Comparison of ENCODE assay signal across 16 cellular contexts in genomic region chr12:39616251-39616650, GRCh38. TPM values are rescaled to one million over a fixed set of nuclear protein-coding genes. Genes with fewer than 3 reads are reported as not detected.
DNase-seq lines count a peak whose midpoint lies in the region; ATAC-seq and TF ChIP-seq lines count a peak whose summit lies in the region.
"Had no signal": no experiment of that assay in that cellular context is flagged by ENCODE, and none has a peak within 500 bp of the region (broad histone marks: within the 10 kb centered on the region; RNA-seq: fewer than 3 reads in every experiment).

No MANE protein-coding gene starts in this region.

- 71 to 96% (median 87%) methylated on average over 1 of the region's 1 CpG for WGBS in heart left ventricle, 4 donors

- H3K36me3 ChIP-seq in heart left ventricle: no peaks in the 10 kb centered on the region
- no peaks in the 10 kb centered on the region for H3K36me3 ChIP-seq in upper lobe of right lung
- H3K36me3 ChIP-seq: SJSA1 had no signal

- no peaks in the 10 kb centered on the region for H3K9me3 ChIP-seq in heart left ventricle
- H3K9me3 ChIP-seq in upper lobe of right lung: no peaks in the 10 kb centered on the region
- H3K9me3 ChIP-seq: SJSA1 had no signal

- H3K27ac ChIP-seq in heart left ventricle (peak overlapping the region in 10 of 12 donors; percentile 6 to 60 (median 31)), upper lobe of right lung (no peak overlapping the region)
- H3K27ac ChIP-seq: C4-2B, SJSA1, VCaP had no signal

- H3K4me3 ChIP-seq in heart left ventricle (peak overlapping the region in 11 of 12 donors; percentile 12 to 74 (median 59)), upper lobe of right lung (peak overlapping the region; percentile 6)
- H3K4me3 ChIP-seq: SJSA1 had no signal

- no peak for TF ChIP-seq CTCF in heart left ventricle (IDR thresholded peaks at IDR 0.05)
- no peak for TF ChIP-seq CTCF in upper lobe of right lung (IDR thresholded peaks at IDR 0.05)
- TF ChIP-seq CTCF in nephron progenitor cell (IDR thresholded peaks at IDR 0.05): no peak

- H3K36me3 Mint-ChIP-seq in IgD-negative memory B cell (peaks cover 1% of the 10 kb centered on the region), nephron progenitor cell (ENCODE audit: low read depth) (no peaks in the 10 kb centered on the region)
- peaks cover 2% of the 10 kb centered on the region for H3K36me3 Mint-ChIP-seq in activated naive CD8-positive, alpha-beta T cell treated with anti-CD3 and anti-CD28 coated beads, Interleukin-2, amount 50 U/mL, for 24 hours (ENCODE audit: low read depth)
- H3K36me3 Mint-ChIP-seq: immature natural killer cell, mesothelial cell of epicardium had no signal

- H3K4me3 Mint-ChIP-seq in IgD-negative memory B cell: peak overlapping the region; percentile 2 to 70 (median 23)
- H3K4me3 Mint-ChIP-seq in activated naive CD8-positive, alpha-beta T cell treated with anti-CD3 and anti-CD28 coated beads, Interleukin-2, amount 50 U/mL, for 24 hours: no peak overlapping the region
- H3K4me3 Mint-ChIP-seq in nephron progenitor cell: no peak overlapping the region
- H3K4me3 Mint-ChIP-seq: mesothelial cell of epicardium had no signal

- H3K27ac Mint-ChIP-seq in IgD-negative memory B cell (no peak overlapping the region), nephron progenitor cell (no peak overlapping the region)
- H3K27ac Mint-ChIP-seq in activated naive CD8-positive, alpha-beta T cell treated with anti-CD3 and anti-CD28 coated beads, Interleukin-2, amount 50 U/mL, for 24 hours: peak overlapping the region; percentile 83
- H3K27ac Mint-ChIP-seq: mesothelial cell of epicardium had no signal

- H3K27me3 Mint-ChIP-seq in IgD-negative memory B cell (no peaks in the 10 kb centered on the region), nephron progenitor cell (ENCODE audit: low read depth, poor library complexity) (no peaks in the 10 kb centered on the region)
- H3K27me3 Mint-ChIP-seq in activated naive CD8-positive, alpha-beta T cell treated with anti-CD3 and anti-CD28 coated beads, Interleukin-2, amount 50 U/mL, for 24 hours: no peaks in the 10 kb centered on the region

- no peaks in the 10 kb centered on the region for H3K27me3 ChIP-seq in heart left ventricle
- H3K27me3 ChIP-seq in upper lobe of right lung: no peaks in the 10 kb centered on the region
- H3K27me3 ChIP-seq: SJSA1 had no signal

- intact Hi-C loops in heart left ventricle (cut with DNase I): loop anchor here in 4 of 10 donors (5.0 to 10.0 kb wide), 3 partner anchors 171 to 489 kb away; partner anchors contain the start of genes KIF21A (in 4 of the 4) and SLC2A13 (in 1 of the 4)
- intact Hi-C loops in cardiac septum (cut with DNase I): no loop called here
- intact Hi-C loops in upper lobe of right lung (cut with DNase I): no loop called here

- ATAC-seq in heart left ventricle (no peak), upper lobe of right lung (no peak), HG02571 (IDR thresholded peaks at IDR 0.05; ENCODE audit: unreplicated experiment) (no peak)
- ATAC-seq in activated naive CD8-positive, alpha-beta T cell treated with anti-CD3 and anti-CD28 coated beads, Interleukin-2, amount 50 U/mL, for 24 hours: no peak

- H3K4me1 Mint-ChIP-seq in IgD-negative memory B cell: peaks cover 18 to 23% (median 19%) of the 10 kb centered on the region in 3 donors
- peaks cover 48% of the 10 kb centered on the region for H3K4me1 Mint-ChIP-seq in activated naive CD8-positive, alpha-beta T cell treated with anti-CD3 and anti-CD28 coated beads, Interleukin-2, amount 50 U/mL, for 24 hours
- no peaks in the 10 kb centered on the region for H3K4me1 Mint-ChIP-seq in nephron progenitor cell

- H3K4me1 ChIP-seq in heart left ventricle: peaks cover 0 to 16% (median 3%) of the 10 kb centered on the region in 12 donors
- H3K4me1 ChIP-seq in upper lobe of right lung: no peaks in the 10 kb centered on the region

- H3K9me3 Mint-ChIP-seq in IgD-negative memory B cell: no peaks in the 10 kb centered on the region
- no peaks in the 10 kb centered on the region for H3K9me3 Mint-ChIP-seq in activated naive CD8-positive, alpha-beta T cell treated with anti-CD3 and anti-CD28 coated beads, Interleukin-2, amount 50 U/mL, for 24 hours
- no peaks in the 10 kb centered on the region for H3K9me3 Mint-ChIP-seq in nephron progenitor cell
- H3K9me3 Mint-ChIP-seq: immature natural killer cell, mesothelial cell of epicardium had no signal

- TF ChIP-seq POLR2A in heart left ventricle (IDR thresholded peaks at IDR 0.05): no peak

- DNase-seq in heart left ventricle: no peak
- DNase-seq in cardiac septum (ENCODE audit: low spot score): no peak
- DNase-seq in activated naive CD8-positive, alpha-beta T cell treated with anti-CD3 and anti-CD28 coated beads, Interleukin-2, amount 50 U/mL, for 24 hours: no peak
- DNase-seq in upper lobe of right lung: no peak
- no peak for DNase-seq in nephron progenitor cell
- DNase-seq in mucosa of gallbladder (ENCODE audit: low spot score): no peak
- DNase-seq: immature natural killer cell, NCI-H187 treated with DMSO at 0.1 percent for 48 hours, posterior cingulate gyrus had no signal

RNA-seq across cellular contexts. Expression of gene ABCD2, which starts 3.4 kb away (rescaled TPM):
- total RNA-seq in heart left ventricle (1 to 10 TPM; 3.4 to 8.6 (median 6.7) TPM), cardiac septum (3.0 TPM), upper lobe of right lung (0.46 TPM), mucosa of gallbladder (0.63 TPM)
- polyA plus RNA-seq in heart left ventricle (1 to 10 TPM in 1 of 2 donors, under 1 TPM in 1; 0.39 to 1.4 TPM), IgD-negative memory B cell (1.5 TPM)
- total RNA-seq: bronchial epithelial cell, SJSA1 had no signal

Comparison
In these comparisons a context has a peak if more than half of its experiments do, and no peak if none do; other contexts are left out.
1. H3K4me3 Mint-ChIP-seq: peak in IgD-negative memory B cell (4 of 4); none in activated naive CD8-positive, alpha-beta T cell treated with anti-CD3 and anti-CD28 coated beads, Interleukin-2, amount 50 U/mL, for 24 hours (single experiment) and nephron progenitor cell (single experiment).